Comparison of ENCODE assay signal across 22 cellular contexts in genomic region chr15:37709669-37710068, GRCh38.
"Had no signal": no experiment of that assay in that cellular context is flagged by ENCODE, and none has a peak within 500 bp of the region (broad histone marks: within the 10 kb centered on the region; RNA-seq: fewer than 3 reads in every experiment).

No MANE protein-coding gene starts in this region.

- H3K27ac ChIP-seq: heart left ventricle, neutrophil, psoas muscle, spleen, tibial artery, upper lobe of right lung, vagina had no signal

- H3K36me3 ChIP-seq: heart left ventricle, neutrophil, spleen, tibial artery, upper lobe of right lung, vagina had no signal

- H3K9me3 ChIP-seq: neutrophil, psoas muscle, upper lobe of right lung, vagina had no signal

- ATAC-seq: heart left ventricle; left colon; naive thymus-derived CD4-positive, alpha-beta T cell; psoas muscle; sciatic nerve; stimulated activated memory B cell treated with anti-CD40 and anti-IgM and Interleukin-4, amounts not matched to agents 10 μg/mL and 1 μg/mL and 100 μg/mL, for 72 hours; upper lobe of right lung had no signal

- DNase-seq: effector CD4-positive, alpha-beta T cell; endodermal cell; heart left ventricle; hippocampal formation; left colon; mammary epithelial cell; naive thymus-derived CD4-positive, alpha-beta T cell; nephron progenitor cell; psoas muscle; retina; spleen; stimulated activated CD4-positive, alpha-beta T cell treated with anti-CD3 and anti-CD28 coated beads, Interleukin-15, amount 100 ng/mL, for 24 hours; stimulated activated CD4-positive, alpha-beta T cell treated with anti-CD3 and anti-CD28 coated beads, Interleukin-1b, Interleukin-23, amount 100 ng/mL, for 48 hours; stimulated activated CD4-positive, alpha-beta T cell treated with anti-CD3 and anti-CD28 coated beads, Interleukin-4, amount 100 ng/mL, for 24 hours; tibial artery; upper lobe of right lung had no signal

- FAIRE-seq: endothelial cell of umbilical vein, frontal cortex had no signal

- H3K4me3 ChIP-seq: heart left ventricle, psoas muscle, spleen, tibial artery, upper lobe of right lung, vagina had no signal

- H3K4me1 ChIP-seq: heart left ventricle, psoas muscle, spleen, tibial artery, upper lobe of right lung, vagina had no signal

- H3K27me3 ChIP-seq: heart left ventricle, neutrophil, spleen, tibial artery, upper lobe of right lung, vagina had no signal
